Comparison of ENCODE assay signal across 1 cellular context in genomic region chr12:12813120-12814101, GRCh38.
A peak's percentile ranks its signal among the peaks of the same experiment; 100 is the strongest.
TF ChIP-seq lines count a peak whose summit lies in the region.

DDX47 (plus strand) TSS chr12:12813346; CDS start chr12:12813368, 22 bp downstream.

TF ChIP-seq in GM12878, 131 proteins besides CTCF, POLR2A, EP300 and RAD21 (continued from another document):
- no peak for TF ChIP-seq PBX3 (IDR thresholded peaks at IDR 0.05; ENCODE audit: insufficient replicate concordance, low read depth, low read length)
- TF ChIP-seq ZNF207 (IDR thresholded peaks at IDR 0.05; ENCODE audit: borderline replicate concordance): 0 out of 2 replicates have a peak, but pooled peaks have one; percentile 52
- peak; percentile 96 for TF ChIP-seq HCFC1 (IDR thresholded peaks at IDR 0.05; ENCODE audit: low read length)
- TF ChIP-seq JUND (IDR thresholded peaks at IDR 0.05; ENCODE audit: low read depth, low read length): no peak
